ENCODE assay signal across 1 cellular context in genomic region chr5:125870271-125870670, GRCh38.
TF ChIP-seq lines count a peak whose summit lies in the region.

No MANE protein-coding gene starts in this region.

TF ChIP-seq in IMR-90, 13 proteins besides CTCF, POLR2A, EP300 and RAD21:
- no peak for TF ChIP-seq CHD1 (IDR thresholded peaks at IDR 0.05; ENCODE audit: low read depth, low read length)
- TF ChIP-seq MAZ (IDR thresholded peaks at IDR 0.05; ENCODE audit: borderline replicate concordance, low read depth, low read length), result no peak
- TF ChIP-seq ELK1 (IDR thresholded peaks at IDR 0.05; ENCODE audit: borderline replicate concordance, low read depth, low read length), result no peak
- no peak for TF ChIP-seq USF2 (IDR thresholded peaks at IDR 0.05; ENCODE audit: low read depth, low read length)
- TF ChIP-seq FOS (IDR thresholded peaks at IDR 0.05; ENCODE audit: low read depth, low read length), result no peak
- TF ChIP-seq BHLHE40 (IDR thresholded peaks at IDR 0.05; ENCODE audit: low read depth, low read length), result no peak
- TF ChIP-seq SMC3 (IDR thresholded peaks at IDR 0.05; ENCODE audit: low read depth, low read length), result no peak
- TF ChIP-seq CEBPB (IDR thresholded peaks at IDR 0.05; ENCODE audit: low read depth, low read length), result no peak
- TF ChIP-seq MAFK (IDR thresholded peaks at IDR 0.05; ENCODE audit: low read depth, low read length), result no peak
- no peak for TF ChIP-seq NFE2L2 (IDR thresholded peaks at IDR 0.05; ENCODE audit: low read depth, low read length)
- TF ChIP-seq RFX5 (IDR thresholded peaks at IDR 0.05; ENCODE audit: low read depth, low read length), result no peak
- TF ChIP-seq RCOR1 (IDR thresholded peaks at IDR 0.05; ENCODE audit: insufficient replicate concordance, low read length), result no peak
- TF ChIP-seq MXI1 (IDR thresholded peaks at IDR 0.05; ENCODE audit: borderline replicate concordance, low read depth, low read length), result no peak
